ENCODE assay signal across 11 cellular contexts in genomic region chr17:5832886-5833285, GRCh38.
DNase-seq lines count a peak whose midpoint lies in the region; TF ChIP-seq lines count a peak whose summit lies in the region.
"Had no signal": no experiment of that assay in that cellular context is flagged by ENCODE, and none has a peak within 500 bp of the region (broad histone marks: within the 10 kb centered on the region; RNA-seq: fewer than 3 reads in every experiment).

No MANE protein-coding gene starts in this region.

- H3K9me3 ChIP-seq in spleen = peaks cover 0 to 5% (median 0%) of the 10 kb centered on the region in 8 donors
- H3K9me3 ChIP-seq: SJCRH30 had no signal

- no peak for TF ChIP-seq POLR2A in spleen (IDR thresholded peaks at IDR 0.05)

- H3K27me3 ChIP-seq in kidney epithelial cell (ENCODE audit: control insufficient read depth, insufficient read depth, low read length) = no peaks in the 10 kb centered on the region
- peaks cover 0 to 9% (median 0%) of the 10 kb centered on the region in 7 donors for H3K27me3 ChIP-seq in spleen (replicated peaks in 1 of 7)
- H3K27me3 ChIP-seq: SJCRH30 had no signal

- no peak overlapping the region for H3K27ac Mint-ChIP-seq in type B pancreatic cell
- H3K27ac Mint-ChIP-seq in CD14-positive monocyte = no peak overlapping the region
- H3K27ac Mint-ChIP-seq: natural killer cell treated with Interleukin-12 subunit alpha and Interleukin-12 subunit beta and Interleukin-15 and Interleukin-18, amount 100 ng/mL, for 72 hours had no signal

- WGBS in spleen, 5 donors = 3 to 15% (median 11%) methylated on average over 1 of the region's 1 CpG

- no peaks in the 10 kb centered on the region for H3K36me3 Mint-ChIP-seq in type B pancreatic cell
- H3K36me3 Mint-ChIP-seq in CD14-positive monocyte = no peaks in the 10 kb centered on the region
- H3K36me3 Mint-ChIP-seq: natural killer cell treated with Interleukin-12 subunit alpha and Interleukin-12 subunit beta and Interleukin-15 and Interleukin-18, amount 100 ng/mL, for 72 hours had no signal

- peak; percentile 13 for DNase-seq in COLO829 (ENCODE audit: low spot score)
- DNase-seq in LoVo (ENCODE audit: low spot score) = peak; percentile 42
- peak; percentile 57 for DNase-seq in amniotic epithelial cell (ENCODE audit: low read depth)
- peak; percentile 75 for DNase-seq in kidney epithelial cell (ENCODE audit: low read depth)
- DNase-seq in spleen = no peak
- DNase-seq in type B pancreatic cell (ENCODE audit: extremely low spot score, unreplicated experiment) = no peak
- no peak for DNase-seq in coronary artery (ENCODE audit: low spot score)
- no peak for DNase-seq in CD14-positive monocyte (ENCODE audit: low spot score)
- DNase-seq: activated T-cell treated with anti-CD3 and anti-CD28 coated beads for 4 hours had no signal

- no peak overlapping the region for H3K27ac ChIP-seq in spleen
- no peak overlapping the region for H3K27ac ChIP-seq in coronary artery
- H3K27ac ChIP-seq: SJCRH30 had no signal

- no peaks in the 10 kb centered on the region for H3K4me1 ChIP-seq in spleen

- H3K27me3 Mint-ChIP-seq in type B pancreatic cell = no peaks in the 10 kb centered on the region
- H3K27me3 Mint-ChIP-seq in CD14-positive monocyte (ENCODE audit: low read depth in 3 of 3) = peaks cover 5 to 20% (median 8%) of the 10 kb centered on the region in 3 donors

- H3K4me1 Mint-ChIP-seq in type B pancreatic cell (ENCODE audit: unreplicated experiment) (peaks cover 18% of the 10 kb centered on the region), CD14-positive monocyte (no peaks in the 10 kb centered on the region)

- H3K9me3 Mint-ChIP-seq in type B pancreatic cell (peaks cover 4% of the 10 kb centered on the region), CD14-positive monocyte (peaks cover 0 to 2% (median under 1%) of the 10 kb centered on the region in 7 donors)
- H3K9me3 Mint-ChIP-seq: natural killer cell treated with Interleukin-12 subunit alpha and Interleukin-12 subunit beta and Interleukin-15 and Interleukin-18, amount 100 ng/mL, for 72 hours had no signal

- no peaks in the 10 kb centered on the region for H3K36me3 ChIP-seq in kidney epithelial cell (ENCODE audit: control insufficient read depth, insufficient read depth, low read length)
- no peaks in the 10 kb centered on the region for H3K36me3 ChIP-seq in spleen
- H3K36me3 ChIP-seq: SJCRH30 had no signal

- no peak overlapping the region for H3K4me3 ChIP-seq in kidney epithelial cell (ENCODE audit: low read depth, low read length)
- H3K4me3 ChIP-seq in spleen = no peak overlapping the region
- H3K4me3 ChIP-seq in coronary artery = no peak overlapping the region
- H3K4me3 ChIP-seq: SJCRH30 had no signal

- H3K4me3 Mint-ChIP-seq in type B pancreatic cell (no peak overlapping the region), CD14-positive monocyte (no peak overlapping the region)
- H3K4me3 Mint-ChIP-seq: natural killer cell treated with Interleukin-12 subunit alpha and Interleukin-12 subunit beta and Interleukin-15 and Interleukin-18, amount 100 ng/mL, for 72 hours had no signal

- TF ChIP-seq CTCF in kidney epithelial cell (IDR thresholded peaks at IDR 0.05; ENCODE audit: insufficient read depth, low read length, poor library complexity, severe bottlenecking) (no peak), spleen (IDR thresholded peaks at IDR 0.05 in 8 of 11, conservative IDR thresholded peaks at IDR 0.05 in 3 of 11) (no peak), type B pancreatic cell (conservative IDR thresholded peaks at IDR 0.05) (no peak), coronary artery (IDR thresholded peaks at IDR 0.05) (no peak), CD14-positive monocyte (IDR thresholded peaks at IDR 0.05) (no peak)

- intact Hi-C loops in spleen (cut with DNase I; ENCODE audit: low total_unique reads) (no loop called here), CD14-positive monocyte (cut with micrococcal nuclease) (no loop called here)

Comparison
In these comparisons a context has a peak if more than half of its experiments do, and no peak if none do; other contexts are left out.
1. DNase-seq: peak in COLO829 (single experiment), LoVo (single experiment), amniotic epithelial cell (single experiment) and kidney epithelial cell (single experiment); none in spleen (single experiment), type B pancreatic cell (single experiment), coronary artery (single experiment) and CD14-positive monocyte (single experiment).